In the genomic region with DNA sequence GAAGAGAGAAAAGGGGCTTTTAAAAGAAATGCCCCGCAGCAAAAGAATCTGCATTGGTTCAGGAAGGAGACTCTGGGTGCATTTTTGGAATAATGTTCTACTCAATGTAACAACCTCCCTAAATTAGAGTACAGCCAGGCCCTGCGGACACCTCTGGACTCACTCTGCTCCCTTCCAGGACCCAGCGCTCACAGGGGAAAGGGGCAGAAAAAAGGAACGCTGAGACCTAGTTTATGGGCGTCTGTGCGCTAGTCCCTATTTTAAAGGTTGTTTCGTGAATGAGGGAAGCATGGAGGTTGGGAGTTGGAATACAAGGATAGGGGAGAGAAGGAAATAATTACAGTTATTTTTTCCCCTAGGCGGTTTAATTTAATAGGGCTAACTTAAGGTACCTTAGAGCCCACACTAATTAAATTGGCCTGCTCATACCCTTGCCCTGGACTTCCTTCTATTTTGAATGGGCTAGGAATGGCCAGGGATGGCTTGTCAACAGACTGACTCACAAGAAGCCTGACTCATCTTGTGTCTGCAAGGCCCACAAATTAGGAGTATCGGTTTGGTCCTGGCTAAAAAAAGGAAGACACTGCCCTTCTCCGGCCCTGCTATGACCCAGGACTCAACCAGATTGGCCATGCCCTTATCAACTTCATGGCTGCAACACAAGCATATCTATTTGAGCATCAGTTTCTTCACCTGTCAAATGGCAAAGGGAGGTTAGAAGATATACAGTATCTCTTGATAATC, we compare ENCODE assay signal across 8 cellular contexts. TPM values are rescaled to one million over a fixed set of nuclear protein-coding genes. Genes with fewer than 3 reads are reported as not detected.
DNase-seq lines count a peak whose midpoint lies in the region; ATAC-seq and TF ChIP-seq lines count a peak whose summit lies in the region.

No MANE protein-coding gene starts in this region.

- no peak overlapping the region for H2BK15ac ChIP-seq in H9 (ENCODE audit: low read depth, low read length)

- H3K27ac Mint-ChIP-seq in H9 (peak overlapping the region; percentile 99 to 100 (median 99)), progenitor cell of endocrine pancreas (peak overlapping the region; percentile 97)

- no peak overlapping the region for H3K4me3 ChIP-seq in AG04449 (ENCODE audit: low read depth, low read length)

- H4K8ac ChIP-seq in H9 (replicated peaks; ENCODE audit: insufficient read length, low read depth, low read length) = no peak overlapping the region

- CTCF ChIA-PET in AG04449 (lab: Yijun Ruan, JAX) = interaction anchor here (1.0 to 6.0 kb wide), 3 partner anchors 80 to 135 kb away, joined by 3 to 71 read pairs (median 13); no protein-coding TSS in a partner anchor

- H4K20me1 ChIP-seq in H9 (ENCODE audit: control insufficient read depth, insufficient read depth, insufficient read length) = no peaks in the 10 kb centered on the region

- peaks cover 5% of the 10 kb centered on the region; the same call in 1 of the 2 replicates for H3K79me2 ChIP-seq in H9 (ENCODE audit: insufficient read depth, low read length)

- TF ChIP-seq CTCF in AG04449 (IDR thresholded peaks at IDR 0.05; ENCODE audit: insufficient read depth, low read length, missing control alignments) (no peak), H9 (conservative IDR thresholded peaks at IDR 0.05) (no peak), VCaP (conservative IDR thresholded peaks at IDR 0.05) (no peak), progenitor cell of endocrine pancreas (IDR thresholded peaks at IDR 0.05; ENCODE audit: unreplicated experiment) (no peak)

- no peak overlapping the region for H2AFZ ChIP-seq in H9 (ENCODE audit: low read length)

- peak overlapping the region; percentile 78 for H3K18ac ChIP-seq in H9 (ENCODE audit: insufficient read length, low read depth, low read length)

- no peaks in the 10 kb centered on the region for H3K9me3 ChIP-seq in H9 (ENCODE audit: control insufficient read depth, low read depth, low read length)

- no peak overlapping the region for H3K23ac ChIP-seq in H9 (ENCODE audit: insufficient read length, low read depth, low read length)

- H3K79me1 ChIP-seq in H9 (ENCODE audit: insufficient read depth, low read depth, low read length, poor library complexity, severe bottlenecking) = no peaks in the 10 kb centered on the region

- WGBS in H9 (ENCODE audit: extremely low coverage, insufficient read length, low lambda C conversion rate) = no CpG with 5 or more reads among the region's 10 CpGs

- H3T11ph ChIP-seq in H9 (ENCODE audit: low read length) = peak overlapping the region; percentile 93

- peak overlapping the region; percentile 55 for H2BK12ac ChIP-seq in H9 (ENCODE audit: insufficient read length, low read depth, low read length)

- peak overlapping the region; percentile 47 for H2BK5ac ChIP-seq in H9 (ENCODE audit: insufficient read length, low read length)

- H2BK120ac ChIP-seq in H9 (ENCODE audit: low read depth, low read length, poor library complexity, severe bottlenecking) = peak overlapping the region; percentile 94

- H3K4ac ChIP-seq in H9 (ENCODE audit: low read depth, low read length) = peak overlapping the region; percentile 58; the same call in 1 of the 2 replicates

- H2AK5ac ChIP-seq in H9 (ENCODE audit: insufficient read length, low read length) = no peak overlapping the region

- H3K36me3 Mint-ChIP-seq in H9 (ENCODE audit: insufficient read depth in 1 of 3, low read depth in 3 of 3) = peaks cover 11 to 14% (median 12%) of the 10 kb centered on the region in 3 experiments; a peak in 6 of 7 replicates
- peaks cover 6% of the 10 kb centered on the region for H3K36me3 Mint-ChIP-seq in progenitor cell of endocrine pancreas (ENCODE audit: insufficient read depth)

- H3K23me2 ChIP-seq in H9 (ENCODE audit: insufficient read length, low read depth, low read length, poor library complexity, severe bottlenecking) = peaks cover 14% of the 10 kb centered on the region

- no peaks in the 10 kb centered on the region for H3K9me3 Mint-ChIP-seq in H9
- no peaks in the 10 kb centered on the region for H3K9me3 Mint-ChIP-seq in progenitor cell of endocrine pancreas (ENCODE audit: low read depth)

- peak overlapping the region; percentile 60 for H3K9ac ChIP-seq in H9 (ENCODE audit: extremely low read depth, insufficient read length, low read length)

- peak overlapping the region; percentile 9 for H4K91ac ChIP-seq in H9 (ENCODE audit: insufficient read length, low read depth, low read length)

- H3K27me3 Mint-ChIP-seq in H9 (ENCODE audit: low read depth) (peaks cover 2% of the 10 kb centered on the region), progenitor cell of endocrine pancreas (no peaks in the 10 kb centered on the region)

- H4K5ac ChIP-seq in H9 (ENCODE audit: insufficient read length, low read depth, low read length) = peak overlapping the region; percentile 4

- peak overlapping the region; percentile 19 for H3K4me2 ChIP-seq in H9 (ENCODE audit: insufficient read depth, insufficient read length, low read length)

- no peak for ATAC-seq in HG03159 (IDR thresholded peaks at IDR 0.05; ENCODE audit: unreplicated experiment)
- no peak for ATAC-seq in HG03175 (IDR thresholded peaks at IDR 0.05; ENCODE audit: unreplicated experiment)

- H3K27me3 ChIP-seq in H9 (ENCODE audit: insufficient read depth, low read length) = no peaks in the 10 kb centered on the region

- H3K14ac ChIP-seq in H9 (ENCODE audit: insufficient read depth, low read length) = peak overlapping the region; percentile 41; the same call in 1 of the 2 replicates

- peak overlapping the region; percentile 95 for H2BK20ac ChIP-seq in H9 (ENCODE audit: low read depth, low read length, poor library complexity, severe bottlenecking)

- H3K4me1 ChIP-seq in H9 (ENCODE audit: insufficient read depth, low read length) = peaks cover 10% of the 10 kb centered on the region; the same call in 1 of the 2 replicates

- H3K4me1 Mint-ChIP-seq in H9 (peaks cover 58 to 60% of the 10 kb centered on the region in 2 experiments), progenitor cell of endocrine pancreas (ENCODE audit: low read depth) (peaks cover 42% of the 10 kb centered on the region)

- H3K56ac ChIP-seq in H9 (ENCODE audit: insufficient read length, low read depth, low read length) = no peak overlapping the region

- H3K27ac ChIP-seq in H9 (ENCODE audit: insufficient read length, low read depth, low read length) = peak overlapping the region; percentile 67
- peak overlapping the region; percentile 94 for H3K27ac ChIP-seq in VCaP

- DNase-seq in AG04449 (ENCODE audit: low read depth, low spot score) = peak; percentile 65
- no peak for DNase-seq in H9
- DNase-seq in fibroblast of the conjunctiva (ENCODE audit: low read depth) = peak; percentile 59
- DNase-seq in progenitor cell of endocrine pancreas (ENCODE audit: low spot score, unreplicated experiment) = no peak
- DNase-seq in globus pallidus (ENCODE audit: low spot score) = no peak

- H3K4me3 Mint-ChIP-seq in H9 = peak overlapping the region; percentile 85 to 91; a peak in 4 of 5 replicates
- H3K4me3 Mint-ChIP-seq in progenitor cell of endocrine pancreas (ENCODE audit: low read depth) = peak overlapping the region; percentile 87

- POLR2A ChIA-PET in AG04449 (lab: Yijun Ruan, JAX) = interaction anchor here (0.6 to 1.4 kb wide), 6 partner anchors 73 to 237 kb away, joined by 3 to 13 read pairs (median 3); partner anchors contain the start of genes CYB5RL and MRPL37

RNA-seq across cellular contexts. Expression of gene SSBP3, which starts 1.9 kb away (rescaled TPM):
- 119 and 126 TPM in 2 replicates for total RNA-seq in H9 (2021)
- total RNA-seq in progenitor cell of endocrine pancreas = 149 and 161 TPM in 2 replicates

Comparison
In these comparisons a context has a peak if more than half of its experiments do, and no peak if none do; other contexts are left out.
1. DNase-seq: peak in AG04449 (single experiment) and fibroblast of the conjunctiva (single experiment); none in H9 (single experiment), progenitor cell of endocrine pancreas (single experiment) and globus pallidus (single experiment).